8 cellular contexts compared by ENCODE assay signal in genomic region chr3:61560452-61561373, GRCh38. TPM values are rescaled to one million over a fixed set of nuclear protein-coding genes. Genes with fewer than 3 reads are reported as not detected.
DNase-seq lines count a peak whose midpoint lies in the region; ATAC-seq and TF ChIP-seq lines count a peak whose summit lies in the region.

No MANE protein-coding gene starts in this region.

- H3K9me3 ChIP-seq in adipocyte (ENCODE audit: control insufficient read depth, low read length) (peaks cover 13% of the 10 kb centered on the region), ovary (no peaks in the 10 kb centered on the region)

- ATAC-seq in HG02852 (IDR thresholded peaks at IDR 0.05; ENCODE audit: unreplicated experiment) = peak; percentile 39

- DNase-seq in stimulated activated CD4-positive, alpha-beta T cell treated with anti-CD3 and anti-CD28 coated beads, Interleukin-15, amount 100 ng/mL, for 24 hours = peak; percentile 64
- DNase-seq in stimulated activated CD4-positive, alpha-beta T cell treated with anti-CD3 and anti-CD28 coated beads, Interleukin-4, amount 100 ng/mL, for 1 hour = no peak
- DNase-seq in NCI-H226 (peak; percentile 84), adipocyte (ENCODE audit: low read depth) (peak; percentile 92), cardiac septum (ENCODE audit: low spot score) (peak; percentile 85), ovary (peak; percentile 85 to 90 (median 90)), HPDE6-E6E7 (ENCODE audit: extremely low spot score) (no peak)

- H3K27me3 ChIP-seq in adipocyte (replicated peaks; ENCODE audit: control insufficient read depth, insufficient read depth, low read length) (no peaks in the 10 kb centered on the region), ovary (no peaks in the 10 kb centered on the region)

- WGBS in ovary, 3 donors = 0 to 1% (median 1%) methylated on average over 60 to 66 of the region's 66 CpGs

- H3K4me3 ChIP-seq in adipocyte (ENCODE audit: low read length) (peak overlapping the region; percentile 88), ovary (peak overlapping the region; percentile 62)

- H3K9ac ChIP-seq in adipocyte (ENCODE audit: low read length) = peak overlapping the region; percentile 99

- H3K4me1 ChIP-seq in adipocyte (ENCODE audit: control insufficient read depth, insufficient read depth, low read length) (peaks cover 18% of the 10 kb centered on the region), ovary (ENCODE audit: insufficient read depth) (no peaks in the 10 kb centered on the region)

- no peak for TF ChIP-seq EP300 in ovary (IDR thresholded peaks at IDR 0.05)

- TF ChIP-seq POLR2A in ovary (IDR thresholded peaks at IDR 0.05) = no peak

- H3K27ac ChIP-seq in ovary = peak overlapping the region; percentile 85 to 94

- intact Hi-C loops in cardiac septum (cut with DNase I) (loop anchor here (2.0 to 5.0 kb wide), 6 partner anchors 172 to 572 kb away; partner anchors contain the start of gene FHIT), ovary (cut with DNase I) (loop anchor here (2.0 to 10.0 kb wide), 7 partner anchors 172 to 627 kb away; no protein-coding TSS in a partner anchor)

- H3K36me3 ChIP-seq in adipocyte (ENCODE audit: control insufficient read depth, insufficient read depth, low read length, severe bottlenecking) (no peaks in the 10 kb centered on the region), ovary (no peaks in the 10 kb centered on the region)

- TF ChIP-seq CTCF in ovary (IDR thresholded peaks at IDR 0.05) = peak; percentile 15 to 39 (median 29)

RNA-seq across cellular contexts. Expression of gene PTPRG, which starts 0.7 kb away (rescaled TPM):
- total RNA-seq in cardiac septum = 34.3 TPM
- total RNA-seq in ovary = 10 to 100 TPM; 33.8 to 87.9 (median 50.4) TPM
- polyA plus RNA-seq in ovary = 10 to 100 TPM; 18.2 to 47.7 TPM

Comparison
In these comparisons a context has a peak if more than half of its experiments do, and no peak if none do; other contexts are left out.
1. DNase-seq: peak in stimulated activated CD4-positive, alpha-beta T cell treated with anti-CD3 and anti-CD28 coated beads, Interleukin-15, amount 100 ng/mL, for 24 hours (single experiment), NCI-H226 (single experiment), adipocyte (single experiment), cardiac septum (single experiment) and ovary (5 of 5); none in stimulated activated CD4-positive, alpha-beta T cell treated with anti-CD3 and anti-CD28 coated beads, Interleukin-4, amount 100 ng/mL, for 1 hour (single experiment) and HPDE6-E6E7 (single experiment).